In the genomic region with DNA sequence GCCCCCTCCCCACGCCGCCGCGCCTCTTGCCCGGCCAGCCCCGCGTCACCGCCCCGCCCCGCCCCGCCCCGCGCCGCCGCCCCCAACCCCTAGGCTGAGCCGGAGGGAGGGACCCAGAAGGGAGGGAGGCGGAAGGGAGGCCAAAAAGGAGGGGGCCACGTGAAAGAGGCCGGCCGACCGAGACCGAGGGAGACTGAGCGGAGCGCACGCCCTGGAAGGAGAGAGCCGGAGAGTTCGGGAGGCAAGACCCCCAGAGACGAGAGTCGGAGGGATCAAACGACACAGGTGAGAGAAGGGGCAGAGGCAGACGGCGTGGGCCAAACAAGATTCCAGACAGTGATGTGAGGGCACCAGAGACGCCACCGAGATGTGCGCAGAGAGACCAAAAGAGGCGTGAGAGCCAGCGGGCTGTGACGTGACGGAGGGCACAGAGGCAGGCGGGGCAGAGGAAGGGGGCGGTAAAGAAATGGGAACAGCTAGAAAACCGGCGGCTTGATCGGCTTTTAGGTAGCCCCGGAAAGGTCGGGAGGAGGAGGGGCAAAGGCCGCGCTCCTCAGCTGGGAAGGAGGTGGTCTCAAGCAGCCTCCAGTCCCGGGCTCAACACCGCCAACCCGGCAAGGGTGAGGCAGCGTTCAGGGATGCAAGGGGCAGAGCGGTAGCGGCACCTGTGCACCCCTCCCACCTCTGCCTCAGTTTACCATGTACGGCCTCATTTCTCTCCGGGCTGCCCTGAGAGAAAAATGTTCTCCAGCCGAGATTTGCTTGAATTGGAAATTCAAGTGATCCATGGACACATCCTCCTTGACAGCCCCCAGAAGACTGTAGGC, we compare ENCODE assay signal across 7 cellular contexts. TPM values are rescaled to one million over a fixed set of nuclear protein-coding genes. Genes with fewer than 3 reads are reported as not detected.
DNase-seq lines count a peak whose midpoint lies in the region; ATAC-seq and TF ChIP-seq lines count a peak whose summit lies in the region.

No MANE protein-coding gene starts in this region.

- TF ChIP-seq POLR2A in IMR-90 (IDR thresholded peaks at IDR 0.05; ENCODE audit: low read depth, low read length) = no peak
- no peak for TF ChIP-seq POLR2A in spleen (IDR thresholded peaks at IDR 0.05)

- H2AFZ ChIP-seq in IMR-90 (replicated peaks; ENCODE audit: low read length, poor library complexity) = peak overlapping the region; percentile 29

- no peak overlapping the region for H4K8ac ChIP-seq in IMR-90 (ENCODE audit: low read depth in 2 of 2, low read length in 2 of 2)

- H3K79me1 ChIP-seq in IMR-90 (ENCODE audit: low read depth in 1 of 2, low read length in 2 of 2) = no peaks in the 10 kb centered on the region

- no peaks in the 10 kb centered on the region; the same call in none of the 2 replicates for H4K20me1 ChIP-seq in IMR-90 (ENCODE audit: insufficient read depth, low read length)

- peaks cover 3% of the 10 kb centered on the region; the same call in 1 of the 2 replicates for H3K4me1 ChIP-seq in IMR-90 (ENCODE audit: control insufficient read depth, insufficient read depth, low read length)
- peaks cover 4% of the 10 kb centered on the region; the same call in 1 of the 2 replicates for H3K4me1 ChIP-seq in Panc1 (ENCODE audit: control insufficient read depth, insufficient read depth, low read length)
- H3K4me1 ChIP-seq in esophagus (ENCODE audit: control insufficient read depth in 2 of 2, insufficient read depth in 2 of 2, low read length in 1 of 2) = peaks cover 10 to 32% of the 10 kb centered on the region in 2 donors
- H3K4me1 ChIP-seq in spleen = peaks cover 41 to 83% (median 79%) of the 10 kb centered on the region in 6 donors

- H2BK120ac ChIP-seq in IMR-90 (ENCODE audit: low read depth, low read length) = no peak overlapping the region

- no peak overlapping the region for H3K18ac ChIP-seq in IMR-90 (ENCODE audit: low read depth, low read length)

- H3K23ac ChIP-seq in IMR-90 (ENCODE audit: low read depth, low read length) = no peak overlapping the region

- in situ Hi-C loops in IMR-90 (cut with MboI; ENCODE audit: low sequenced_read_pairs) (loop anchor here (25.0 kb wide), 2 partner anchors 543 to 793 kb away; no protein-coding TSS in a partner anchor), Panc1 (cut with HindIII; ENCODE audit: low pct_unique_long_range_greater_than_20kb, low sequenced_read_pairs) (no loop called here)

- H3K36me3 ChIP-seq in IMR-90 (ENCODE audit: control insufficient read depth, insufficient read depth, low read length) (no peaks in the 10 kb centered on the region), Panc1 (ENCODE audit: control insufficient read depth, insufficient read depth, low read length) (no peaks in the 10 kb centered on the region), esophagus (ENCODE audit: control insufficient read depth in 2 of 2, insufficient read depth in 2 of 2, low read length in 1 of 2) (no peaks in the 10 kb centered on the region), spleen (no peaks in the 10 kb centered on the region)

- no peak overlapping the region for H3K4ac ChIP-seq in IMR-90 (ENCODE audit: low read depth, low read length)

- H3K9me1 ChIP-seq in IMR-90 (ENCODE audit: insufficient read depth, low read length) = no peaks in the 10 kb centered on the region

- intact Hi-C loops in IMR-90 (cut with micrococcal nuclease) = no loop called here
- intact Hi-C loops in Panc1 (cut with micrococcal nuclease; ENCODE audit: unreplicated experiment) = no loop called here
- intact Hi-C loops in spleen (cut with DNase I; ENCODE audit: low total_unique reads) = no loop called here

- 2% methylated on average over 16 of the region's 57 CpGs; no CpG with 5 or more reads in 1 of the 2 experiments for WGBS in IMR-90 (ENCODE audit: extremely low coverage in 2 of 2, insufficient read length in 1 of 2), 2 experiments
- 3 to 4% methylated on average over 42 to 57 of the region's 57 CpGs for WGBS in esophagus, 2 donors
- 2 to 5% (median 3%) methylated on average over 43 to 57 of the region's 57 CpGs for WGBS in spleen, 5 donors

- CTCF ChIA-PET in IMR-90 (lab: Yijun Ruan, JAX) (no interaction called here), Panc1 (lab: Charles Lee) (interaction anchor here (1.0 kb wide), 1 partner anchor 47 kb away, joined by 3 read pairs; no protein-coding TSS in a partner anchor)

- peak overlapping the region; percentile 62 for H2AK9ac ChIP-seq in IMR-90 (replicated peaks; ENCODE audit: low read depth, low read length, poor library complexity)

- no peak overlapping the region for H3K14ac ChIP-seq in IMR-90 (replicated peaks; ENCODE audit: low read depth, low read length)

- H3K56ac ChIP-seq in IMR-90 (ENCODE audit: extremely low read depth, insufficient read depth, low read length) = no peak overlapping the region

- H2BK20ac ChIP-seq in IMR-90 (ENCODE audit: low read depth, low read length) = no peak overlapping the region

- H2AK5ac ChIP-seq in IMR-90 (ENCODE audit: low read depth, low read length) = no peak overlapping the region

- POLR2A ChIA-PET in IMR-90 (lab: Charles Lee; ENCODE audit: unreplicated experiment) = no interaction called here
- POLR2A ChIA-PET in Panc1 (lab: Charles Lee) = no interaction called here

- H3K27me3 ChIP-seq in IMR-90 (ENCODE audit: control insufficient read depth, insufficient read depth, low read length) (peaks cover 96% of the 10 kb centered on the region), Panc1 (ENCODE audit: control insufficient read depth, insufficient read depth, low read length) (no peaks in the 10 kb centered on the region), esophagus (ENCODE audit: control insufficient read depth in 1 of 2, insufficient read depth in 2 of 2, low read length in 2 of 2) (peaks cover 6 to 32% of the 10 kb centered on the region in 2 donors), spleen (replicated peaks in 1 of 7) (peaks cover 38 to 98% (median 96%) of the 10 kb centered on the region in 7 donors)

- no peak overlapping the region for H3K9ac ChIP-seq in IMR-90 (ENCODE audit: low read depth, low read length)

- DNase-seq in IMR-90 (no peak), Panc1 (ENCODE audit: low read depth, low spot score) (peak; percentile 10), spleen (no peak), AML-193 (lab: John Stamatoyannopoulos, UW) (no peak), HCEC 1CT (no peak), anterior cingulate cortex (lab: John Stamatoyannopoulos, UW) (no peak)

- dilution Hi-C loops in IMR-90 (cut with HindIII; ENCODE audit: low sequenced_read_pairs, unreplicated experiment) = no loop called here

- TF ChIP-seq RAD21 in IMR-90 (IDR thresholded peaks at IDR 0.05; ENCODE audit: low read length) = no peak

- ATAC-seq in IMR-90 (ENCODE audit: low read depth) (no peak), Panc1 (peak; percentile 87)

- peaks cover 3% of the 10 kb centered on the region for H3K9me3 ChIP-seq in IMR-90 (ENCODE audit: control insufficient read depth, insufficient read depth, low read length)
- H3K9me3 ChIP-seq in Panc1 (ENCODE audit: control insufficient read depth, insufficient read depth, low read depth, low read length) = no peaks in the 10 kb centered on the region
- H3K9me3 ChIP-seq in esophagus (ENCODE audit: control insufficient read depth in 2 of 2, insufficient read depth in 1 of 2, low read depth in 1 of 2, low read length in 1 of 2) = peaks cover 0 to 8% of the 10 kb centered on the region in 2 donors
- no peaks in the 10 kb centered on the region for H3K9me3 ChIP-seq in spleen

- H3K4me2 ChIP-seq in IMR-90 (ENCODE audit: low read depth, low read length) = peak overlapping the region; percentile 52; the same call in 1 of the 2 replicates

- no peak overlapping the region for H4K91ac ChIP-seq in IMR-90 (ENCODE audit: insufficient read depth, low read depth, low read length)

- H3K27ac ChIP-seq in IMR-90 (ENCODE audit: insufficient read depth, low read length) (no peak overlapping the region), Panc1 (ENCODE audit: low read length) (peak overlapping the region; percentile 84), esophagus (ENCODE audit: low read depth in 2 of 2, low read length in 1 of 2) (peak overlapping the region in 1 of 2 donors; percentile 43), spleen (no peak overlapping the region)

- BruUV-seq in IMR-90 (replicated peaks; lab: Mats Ljungman, UMichigan) (no TSS peak), Panc1 (replicated peaks; lab: Mats Ljungman, UMichigan) (TSS peak; percentile 92)

- no peak overlapping the region for H4K5ac ChIP-seq in IMR-90 (ENCODE audit: low read depth, low read length)

- no peak overlapping the region for H2BK5ac ChIP-seq in IMR-90 (ENCODE audit: low read depth, low read length, poor library complexity, severe bottlenecking)

- no peak for TF ChIP-seq CTCF in IMR-90 (conservative IDR thresholded peaks at IDR 0.05; ENCODE audit: low read depth, low read length)
- TF ChIP-seq CTCF in Panc1 (IDR thresholded peaks at IDR 0.05) = no peak; the same call in 1 of the 2 replicates
- no peak for TF ChIP-seq CTCF in spleen (IDR thresholded peaks at IDR 0.05 in 8 of 11, conservative IDR thresholded peaks at IDR 0.05 in 3 of 11)

- no peak overlapping the region for H2BK15ac ChIP-seq in IMR-90 (ENCODE audit: low read depth, low read length)

- H3K4me3 ChIP-seq in IMR-90 (ENCODE audit: insufficient read depth, low read depth, low read length) (no peak overlapping the region), Panc1 (ENCODE audit: low read depth in 2 of 2, low read length in 2 of 2) (peak overlapping the region; percentile 67 to 70), esophagus (ENCODE audit: low read depth in 1 of 2, low read length in 2 of 2) (peak overlapping the region; percentile 24 to 33), spleen (peak overlapping the region in 7 of 8 donors; percentile 16 to 58 (median 23))

TF ChIP-seq in IMR-90, 13 proteins besides CTCF, POLR2A, EP300 and RAD21:
- no peak for TF ChIP-seq CHD1 (IDR thresholded peaks at IDR 0.05; ENCODE audit: low read depth, low read length)

RNA-seq across cellular contexts. Expression of a gene that starts 0.4 kb away (rescaled TPM):
- total RNA-seq in IMR-90 (2012; rRNA removed) (not detected in 2 replicates), Panc1 (2021; ENCODE audit: unreplicated experiment) (81.2 TPM), spleen (not detected)
- polyA plus RNA-seq in IMR-90 (2012; rRNA removed) (not detected in 2 replicates), esophagus (1 to 10 TPM; 1.6 to 4.0 TPM), spleen (under 1 TPM in 2 of 3 donors, not detected in 1; 0.07 to 0.21 TPM)
- polyA plus RNA-seq in IMR-90 (2012; cell fraction: cytosol; rRNA removed) = 0.03 TPM in 1 of 2 replicates, not detected in the other
- not detected in 2 replicates for polyA plus RNA-seq in IMR-90 (2012; cell fraction: nucleus; rRNA removed; ENCODE audit: low replicate concordance)
- 105 TPM for polyA plus RNA-seq in Panc1 (2012; ENCODE audit: insufficient read length)

Comparison
In these comparisons a context has a peak if more than half of its experiments do, and no peak if none do; other contexts are left out.
1. RNA of a gene that starts 0.4 kb away (total RNA-seq): 81.2 TPM in Panc1 (single experiment); not detected in IMR-90 and not detected in spleen; every median in the first group is over 10 times any median in the second.